23 cellular contexts compared by ENCODE assay signal in genomic region chr12:75548879-75549278, GRCh38. TPM values are rescaled to one million over a fixed set of nuclear protein-coding genes. Genes with fewer than 3 reads are reported as not detected.
A peak's percentile ranks its signal among the peaks of the same experiment; 100 is the strongest.
DNase-seq lines count a peak whose midpoint lies in the region; ATAC-seq and TF ChIP-seq lines count a peak whose summit lies in the region.
"Had no signal": no experiment of that assay in that cellular context is flagged by ENCODE, and none has a peak within 500 bp of the region (broad histone marks: within the 10 kb centered on the region; RNA-seq: fewer than 3 reads in every experiment).

No MANE protein-coding gene starts in this region.

- H3K27ac ChIP-seq in left ventricle myocardium inferior (replicated peaks) = no peak overlapping the region
- H3K27ac ChIP-seq: KMS-11 had no signal

- intact Hi-C loops in left ventricle myocardium inferior (cut with micrococcal nuclease) = no loop called here

- ATAC-seq in GM21529 (IDR thresholded peaks at IDR 0.05; ENCODE audit: unreplicated experiment) = no peak
- ATAC-seq: GM12878, PC-3 had no signal

- H3K27me3 ChIP-seq in left ventricle myocardium inferior (ENCODE audit: low read depth) = no peaks in the 10 kb centered on the region
- H3K27me3 ChIP-seq: BE2C had no signal

- TF ChIP-seq CTCF in LNCaP clone FGC (IDR thresholded peaks at IDR 0.05; ENCODE audit: control insufficient read depth, extremely low read depth, insufficient read depth) (no peak), epithelial cell of esophagus (IDR thresholded peaks at IDR 0.05; ENCODE audit: insufficient read depth, low read depth, low read length, missing control alignments) (no peak), left ventricle myocardium inferior (IDR thresholded peaks at IDR 0.05; ENCODE audit: borderline replicate concordance) (no peak)

- no peak overlapping the region for H3K4me3 ChIP-seq in LNCaP clone FGC (ENCODE audit: low read depth, low read length)
- H3K4me3 ChIP-seq in epithelial cell of esophagus (ENCODE audit: low read length) = no peak overlapping the region
- no peak overlapping the region for H3K4me3 ChIP-seq in left ventricle myocardium inferior
- H3K4me3 ChIP-seq: GM12878 had no signal

- H3K9me3 ChIP-seq in left ventricle myocardium inferior (replicated peaks) = no peaks in the 10 kb centered on the region
- H3K9me3 ChIP-seq: BE2C, Caco-2 had no signal

- peak; percentile 43 for DNase-seq in DMS53 (lab: John Stamatoyannopoulos, UW)
- DNase-seq in LNCaP clone FGC (ENCODE audit: low read depth) = peak; percentile 22
- DNase-seq in NCI-H526 treated with DMSO at 0.1 percent for 48 hours (lab: John Stamatoyannopoulos, UW) = peak; percentile 28
- peak; percentile 29 for DNase-seq in epithelial cell of esophagus (ENCODE audit: low read depth)
- DNase-seq in activated gamma-delta T cell (lab: John Stamatoyannopoulos, UW) = no peak
- DNase-seq in left ventricle myocardium inferior = no peak
- DNase-seq in NCI-H2171 treated with DMSO at 0.1 percent for 48 hours (lab: John Stamatoyannopoulos, UW) = no peak
- DNase-seq: BE2C; CD4-positive, CD25-positive, alpha-beta regulatory T cell; DMS153; EL; HFFc6; MM.1S; NCI-H1092 treated with DMSO at 0.1 percent for 48 hours; NCI-H187 treated with DMSO at 0.1 percent for 48 hours; NCI-H2171; NCI-H446; PC-3; T-helper 1 cell had no signal

- peaks cover 34% of the 10 kb centered on the region for H3K4me1 ChIP-seq in left ventricle myocardium inferior

- H3K36me3 ChIP-seq in left ventricle myocardium inferior = no peaks in the 10 kb centered on the region
- H3K36me3 ChIP-seq: BE2C had no signal

RNA-seq across cellular contexts. Expression of gene KRR1, which starts 37.5 kb away (rescaled TPM):
- 32.7 TPM for total RNA-seq in left ventricle myocardium inferior

Comparison
In these comparisons a context has a peak if more than half of its experiments do, and no peak if none do; other contexts are left out.
1. DNase-seq: peak in DMS53 (single experiment), LNCaP clone FGC (single experiment), NCI-H526 treated with DMSO at 0.1 percent for 48 hours (single experiment) and epithelial cell of esophagus (single experiment); none in activated gamma-delta T cell (single experiment), left ventricle myocardium inferior (single experiment) and NCI-H2171 treated with DMSO at 0.1 percent for 48 hours (single experiment).